ENCODE assay signal across 9 cellular contexts in the genomic region with DNA sequence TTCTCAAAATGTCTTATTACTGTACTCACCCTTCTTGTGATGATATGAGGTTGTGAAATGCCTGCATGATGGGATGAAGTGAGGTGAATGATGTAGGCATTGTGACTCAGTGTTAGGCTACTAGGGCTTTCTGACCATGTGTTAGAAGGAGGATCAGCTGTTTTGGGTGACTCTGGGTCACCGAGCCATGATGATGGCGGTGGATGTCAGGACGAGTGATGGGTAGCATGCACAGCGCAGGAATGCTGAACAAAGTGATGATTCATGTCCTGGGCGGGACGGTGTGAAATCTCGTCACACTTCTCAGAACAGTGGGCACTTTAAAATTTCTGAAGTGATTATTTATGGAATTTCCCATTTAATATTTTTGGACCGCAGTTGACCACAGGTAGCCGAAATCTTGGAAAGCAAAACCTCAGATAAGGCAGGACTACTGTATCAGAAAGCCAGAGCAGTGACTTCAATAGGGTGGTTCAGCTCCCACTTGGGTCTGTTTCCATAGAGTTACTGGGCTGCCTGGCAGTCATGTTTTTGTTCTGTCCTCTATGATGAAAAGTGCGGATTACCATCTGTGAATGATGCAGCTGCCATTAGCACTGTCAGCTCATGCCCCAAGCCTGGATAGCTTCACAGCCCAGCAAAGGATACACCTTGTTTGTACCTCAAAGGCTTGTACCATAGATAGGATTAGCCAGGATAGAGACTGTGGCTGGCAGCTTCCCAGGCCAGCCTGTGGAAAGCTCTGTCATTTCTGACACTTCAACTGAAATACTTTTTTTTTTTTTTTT. TPM values are rescaled to one million over a fixed set of nuclear protein-coding genes. Genes with fewer than 3 reads are reported as not detected.
A peak's percentile ranks its signal among the peaks of the same experiment; 100 is the strongest.
DNase-seq lines count a peak whose midpoint lies in the region; ATAC-seq and TF ChIP-seq lines count a peak whose summit lies in the region.
"Had no signal": no experiment of that assay in that cellular context is flagged by ENCODE, and none has a peak within 500 bp of the region (broad histone marks: within the 10 kb centered on the region; RNA-seq: fewer than 3 reads in every experiment).

No MANE protein-coding gene starts in this region.

- H3K4me1 ChIP-seq in left lung: peaks cover 29 to 81% of the 10 kb centered on the region in 2 donors
- peaks cover 49% of the 10 kb centered on the region for H3K4me1 ChIP-seq in upper lobe of right lung

- no peaks in the 10 kb centered on the region for H3K27me3 Mint-ChIP-seq in activated naive CD4-positive, alpha-beta T cell treated with anti-CD3 and anti-CD28 coated beads for 36 hours (ENCODE audit: low read depth)

- H3K9me3 Mint-ChIP-seq in activated naive CD4-positive, alpha-beta T cell treated with anti-CD3 and anti-CD28 coated beads for 36 hours: no peaks in the 10 kb centered on the region

- peaks cover 45% of the 10 kb centered on the region for H3K4me1 Mint-ChIP-seq in activated naive CD4-positive, alpha-beta T cell treated with anti-CD3 and anti-CD28 coated beads for 36 hours (ENCODE audit: low read depth)

- no peaks in the 10 kb centered on the region for H3K27me3 ChIP-seq in left lung
- H3K27me3 ChIP-seq in upper lobe of right lung: no peaks in the 10 kb centered on the region

- H3K36me3 ChIP-seq in left lung (peaks cover 0 to 54% of the 10 kb centered on the region in 2 donors), upper lobe of right lung (peaks cover 51% of the 10 kb centered on the region)

- H3K27ac Mint-ChIP-seq in activated naive CD4-positive, alpha-beta T cell treated with anti-CD3 and anti-CD28 coated beads for 36 hours: no peak overlapping the region

- TF ChIP-seq CTCF in left lung (IDR thresholded peaks at IDR 0.05) (no peak), upper lobe of right lung (IDR thresholded peaks at IDR 0.05) (no peak)

- CTCF ChIA-PET in activated naive CD4-positive, alpha-beta T cell treated with anti-CD3 and anti-CD28 coated beads for 36 hours (lab: Charles Lee): interaction anchor here (1.0 to 1.1 kb wide), 2 partner anchors 9 to 28 kb away, joined by 3 to 4 read pairs; no protein-coding TSS in a partner anchor

- intact Hi-C loops in activated naive CD4-positive, alpha-beta T cell treated with anti-CD3 and anti-CD28 coated beads for 36 hours (cut with micrococcal nuclease): no loop called here
- intact Hi-C loops in left lung (cut with DNase I) (no loop called here), upper lobe of right lung (cut with DNase I) (no loop called here)

- H3K9me3 ChIP-seq in left lung (no peaks in the 10 kb centered on the region), upper lobe of right lung (no peaks in the 10 kb centered on the region)

- H3K4me3 ChIP-seq in left lung (no peak overlapping the region), upper lobe of right lung (no peak overlapping the region)

- H3K27ac ChIP-seq in left lung (peak overlapping the region; percentile 45 to 81), upper lobe of right lung (peak overlapping the region; percentile 30)
- H3K27ac ChIP-seq: VCaP had no signal

- ATAC-seq in left lung (peak; percentile 16), upper lobe of right lung (peak; percentile 3), GM18907 (IDR thresholded peaks at IDR 0.05; ENCODE audit: unreplicated experiment) (no peak)

- DNase-seq in activated naive CD4-positive, alpha-beta T cell treated with anti-CD3 and anti-CD28 coated beads for 36 hours: peak; percentile 66
- DNase-seq in activated naive CD4-positive, alpha-beta T cell (lab: John Stamatoyannopoulos, UW): no peak
- DNase-seq in activated naive CD4-positive, alpha-beta T cell treated with anti-CD3 and anti-CD28 coated beads, Interleukin-2, amount 50 U/mL, for 16 hours: peak; percentile 25
- DNase-seq in left lung (no peak), upper lobe of right lung (no peak), NCI-H2196 treated with DMSO at 0.1 percent for 48 hours (lab: John Stamatoyannopoulos, UW; ENCODE audit: unreplicated experiment) (no peak), NCI-H2171 (lab: John Stamatoyannopoulos, UW) (no peak)

- peaks cover 17% of the 10 kb centered on the region for H3K36me3 Mint-ChIP-seq in activated naive CD4-positive, alpha-beta T cell treated with anti-CD3 and anti-CD28 coated beads for 36 hours (ENCODE audit: low read depth)

- no peak overlapping the region for H3K4me3 Mint-ChIP-seq in activated naive CD4-positive, alpha-beta T cell treated with anti-CD3 and anti-CD28 coated beads for 36 hours

RNA-seq across cellular contexts. Expression of gene IL6R, which starts 26.6 kb away (rescaled TPM):
- 10 to 100 TPM; 17.3 to 25.9 TPM for total RNA-seq in activated naive CD4-positive, alpha-beta T cell treated with anti-CD3 and anti-CD28 coated beads for 36 hours
- 10 to 100 TPM; 45.0 to 65.3 TPM for total RNA-seq in left lung
- 60.2 TPM for total RNA-seq in upper lobe of right lung

Comparison
In these comparisons a context has a peak if more than half of its experiments do, and no peak if none do; other contexts are left out.
1. DNase-seq: peak in activated naive CD4-positive, alpha-beta T cell treated with anti-CD3 and anti-CD28 coated beads for 36 hours (single experiment) and activated naive CD4-positive, alpha-beta T cell treated with anti-CD3 and anti-CD28 coated beads, Interleukin-2, amount 50 U/mL, for 16 hours (single experiment); none in activated naive CD4-positive, alpha-beta T cell (0 of 4), left lung (0 of 2), upper lobe of right lung (single experiment), NCI-H2196 treated with DMSO at 0.1 percent for 48 hours (single experiment) and NCI-H2171 (single experiment).